In the genomic region with DNA sequence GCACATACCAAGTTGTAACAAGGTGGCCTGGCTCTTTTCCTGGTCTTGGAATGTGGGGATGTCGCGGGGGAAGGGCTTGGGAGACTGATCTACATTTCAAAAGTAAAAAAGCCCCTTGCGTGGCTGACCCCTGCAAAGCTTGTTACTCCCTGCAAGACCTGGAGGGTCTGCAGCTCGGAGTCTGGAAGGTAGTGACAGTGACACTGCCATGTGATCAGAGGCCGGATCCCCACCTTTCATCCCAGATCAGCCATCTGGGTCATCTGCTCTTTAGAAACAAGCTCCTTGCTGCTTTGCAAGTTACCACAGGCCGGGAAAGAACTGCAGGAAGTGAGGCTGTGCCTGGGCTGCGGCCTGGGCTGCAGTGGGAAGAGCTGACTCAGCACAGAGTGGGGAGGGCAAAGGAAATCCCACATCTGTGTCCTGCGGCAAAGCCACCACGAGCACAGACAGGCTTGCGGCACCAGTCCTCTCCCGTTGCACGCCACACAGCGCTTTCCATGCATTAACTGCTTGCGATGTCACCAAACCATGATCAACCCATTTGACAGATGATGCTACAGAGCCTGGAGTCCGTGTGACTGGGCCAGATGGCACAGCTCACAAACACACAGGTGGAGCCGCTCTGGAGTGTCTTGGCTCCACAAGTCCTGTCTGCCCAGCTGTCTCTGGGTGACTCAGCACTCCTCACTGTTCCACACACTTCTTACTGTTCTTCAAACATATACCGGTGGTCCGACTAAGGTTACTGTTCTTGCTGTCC, we compare ENCODE assay signal across 7 cellular contexts.
DNase-seq lines count a peak whose midpoint lies in the region; ATAC-seq and TF ChIP-seq lines count a peak whose summit lies in the region.

No MANE protein-coding gene starts in this region.

- no peak overlapping the region for H2BK120ac ChIP-seq in H9 (ENCODE audit: low read depth, low read length, poor library complexity, severe bottlenecking)

- POLR2A ChIA-PET in MCF 10A (lab: Yijun Ruan, JAX), result interaction anchor here (0.6 to 4.1 kb wide), 18 partner anchors 10 to 365 kb away, joined by 3 to 55 read pairs (median 6); a partner anchor contains a TSS

- CTCF ChIA-PET in MCF 10A (lab: Yijun Ruan, JAX), result interaction anchor here (0.5 to 3.0 kb wide), 8 partner anchors 10 to 100 kb away, joined by 3 to 14 read pairs (median 4); no protein-coding TSS in a partner anchor

- peak overlapping the region; percentile 54 to 89 (median 83) for H3K27ac Mint-ChIP-seq in H9
- H3K27ac Mint-ChIP-seq in MCF 10A (ENCODE audit: low read depth, unreplicated experiment), result peak overlapping the region; percentile 92
- H3K27ac Mint-ChIP-seq in progenitor cell of endocrine pancreas, result no peak overlapping the region

- no peak for TF ChIP-seq EP300 in stomach (IDR thresholded peaks at IDR 0.05)

- no peak overlapping the region for H4K8ac ChIP-seq in H9 (replicated peaks; ENCODE audit: insufficient read length, low read depth, low read length)

- no peak overlapping the region for H3K14ac ChIP-seq in H9 (ENCODE audit: insufficient read depth, low read length)

- no peak overlapping the region for H3T11ph ChIP-seq in H9 (ENCODE audit: low read length)

- H3K27ac ChIP-seq in H9 (ENCODE audit: insufficient read length, low read depth, low read length), result no peak overlapping the region
- H3K27ac ChIP-seq in stomach, result peak overlapping the region in 4 of 5 donors; percentile 69 to 84 (median 70)

- TF ChIP-seq POLR2A in stomach (IDR thresholded peaks at IDR 0.05), result no peak

- H3K4me1 ChIP-seq in H9 (ENCODE audit: insufficient read depth, low read length), result peaks cover 5% of the 10 kb centered on the region; the same call in 1 of the 2 replicates
- peaks cover 30 to 54% (median 45%) of the 10 kb centered on the region in 4 donors for H3K4me1 ChIP-seq in stomach

- intact Hi-C loops in MCF 10A (cut with micrococcal nuclease) (no loop called here), stomach (cut with DNase I; ENCODE audit: low total_unique reads) (no loop called here)

- TF ChIP-seq CTCF in H9 (conservative IDR thresholded peaks at IDR 0.05) (no peak), MCF 10A (IDR thresholded peaks at IDR 0.05; ENCODE audit: unreplicated experiment) (no peak), stomach (IDR thresholded peaks at IDR 0.05) (no peak), progenitor cell of endocrine pancreas (IDR thresholded peaks at IDR 0.05; ENCODE audit: unreplicated experiment) (no peak)

- H2BK15ac ChIP-seq in H9 (ENCODE audit: low read depth, low read length), result no peak overlapping the region

- no peaks in the 10 kb centered on the region for H3K23me2 ChIP-seq in H9 (ENCODE audit: insufficient read length, low read depth, low read length, poor library complexity, severe bottlenecking)

- H3K9me3 ChIP-seq in H9 (ENCODE audit: control insufficient read depth, low read depth, low read length), result no peaks in the 10 kb centered on the region
- H3K9me3 ChIP-seq in stomach, result no peaks in the 10 kb centered on the region

- no peak overlapping the region for H3K23ac ChIP-seq in H9 (ENCODE audit: insufficient read length, low read depth, low read length)

- BruUV-seq in MCF 10A (replicated peaks; lab: Mats Ljungman, UMichigan), result no TSS peak

- H2BK20ac ChIP-seq in H9 (ENCODE audit: low read depth, low read length, poor library complexity, severe bottlenecking), result no peak overlapping the region

- WGBS in H9 (ENCODE audit: extremely low coverage, insufficient read length, low lambda C conversion rate), result no CpG with 5 or more reads among the region's 18 CpGs
- 58 to 81% (median 77%) methylated on average over 17 to 18 of the region's 18 CpGs for WGBS in stomach, 5 donors

- H3K79me2 ChIP-seq in H9 (ENCODE audit: insufficient read depth, low read length), result no peaks in the 10 kb centered on the region

- H3K4me3 ChIP-seq in stomach, result no peak overlapping the region

- no peaks in the 10 kb centered on the region for H4K20me1 ChIP-seq in H9 (ENCODE audit: control insufficient read depth, insufficient read depth, insufficient read length)

- no peak for ATAC-seq in GM18517 (IDR thresholded peaks at IDR 0.05; ENCODE audit: unreplicated experiment)

- no peak overlapping the region for H3K4ac ChIP-seq in H9 (ENCODE audit: low read depth, low read length)

- H2BK5ac ChIP-seq in H9 (ENCODE audit: insufficient read length, low read length), result no peak overlapping the region

- H3K4me2 ChIP-seq in H9 (ENCODE audit: insufficient read depth, insufficient read length, low read length), result no peak overlapping the region

- no peaks in the 10 kb centered on the region for H3K79me1 ChIP-seq in H9 (ENCODE audit: insufficient read depth, low read depth, low read length, poor library complexity, severe bottlenecking)

- no peaks in the 10 kb centered on the region for H3K36me3 Mint-ChIP-seq in H9 (ENCODE audit: insufficient read depth in 1 of 3, low read depth in 3 of 3)
- H3K36me3 Mint-ChIP-seq in MCF 10A (ENCODE audit: insufficient read depth, unreplicated experiment), result peaks cover 17% of the 10 kb centered on the region
- no peaks in the 10 kb centered on the region for H3K36me3 Mint-ChIP-seq in progenitor cell of endocrine pancreas (ENCODE audit: insufficient read depth)

- DNase-seq in H9 (peak; percentile 56), SHP77 treated with DMSO at 0.1 percent for 48 hours (lab: John Stamatoyannopoulos, UW) (peak; percentile 31), MCF 10A (ENCODE audit: unreplicated experiment) (peak; percentile 81), kidney tubule cell (ENCODE audit: low spot score) (peak; percentile 55), stomach (no peak), progenitor cell of endocrine pancreas (ENCODE audit: low spot score, unreplicated experiment) (no peak)

- H3K4me1 Mint-ChIP-seq in H9 (peaks cover 37 to 40% of the 10 kb centered on the region in 2 experiments), MCF 10A (ENCODE audit: insufficient read depth, unreplicated experiment) (peaks cover 38% of the 10 kb centered on the region), progenitor cell of endocrine pancreas (ENCODE audit: low read depth) (peaks cover 15% of the 10 kb centered on the region)

- H3K27me3 Mint-ChIP-seq in H9 (ENCODE audit: low read depth), result peaks cover 1% of the 10 kb centered on the region
- no peaks in the 10 kb centered on the region for H3K27me3 Mint-ChIP-seq in MCF 10A (ENCODE audit: insufficient read depth, unreplicated experiment)
- no peaks in the 10 kb centered on the region for H3K27me3 Mint-ChIP-seq in progenitor cell of endocrine pancreas

- H2BK12ac ChIP-seq in H9 (ENCODE audit: insufficient read length, low read depth, low read length), result no peak overlapping the region

- peak overlapping the region in 1 of 2 experiments; percentile 34; a peak in 1 of 5 replicates for H3K4me3 Mint-ChIP-seq in H9
- H3K4me3 Mint-ChIP-seq in MCF 10A (ENCODE audit: unreplicated experiment), result no peak overlapping the region
- H3K4me3 Mint-ChIP-seq in progenitor cell of endocrine pancreas (ENCODE audit: low read depth), result no peak overlapping the region

- no peak overlapping the region for H4K5ac ChIP-seq in H9 (ENCODE audit: insufficient read length, low read depth, low read length)

- H4K91ac ChIP-seq in H9 (ENCODE audit: insufficient read length, low read depth, low read length), result no peak overlapping the region

- no peak overlapping the region for H2AFZ ChIP-seq in H9 (ENCODE audit: low read length)

- H3K56ac ChIP-seq in H9 (ENCODE audit: insufficient read length, low read depth, low read length), result no peak overlapping the region

- H2AK5ac ChIP-seq in H9 (ENCODE audit: insufficient read length, low read length), result no peak overlapping the region

- H3K27me3 ChIP-seq in H9 (ENCODE audit: insufficient read depth, low read length) (no peaks in the 10 kb centered on the region), stomach (no peaks in the 10 kb centered on the region)

- H3K36me3 ChIP-seq in stomach, result no peaks in the 10 kb centered on the region

- H3K9me3 Mint-ChIP-seq in H9, result 0 out of 5 replicates have a peak, but pooled peaks cover 0 to 1% of the 10 kb centered on the region in 2 experiments
- H3K9me3 Mint-ChIP-seq in MCF 10A (ENCODE audit: unreplicated experiment), result no peaks in the 10 kb centered on the region
- H3K9me3 Mint-ChIP-seq in progenitor cell of endocrine pancreas (ENCODE audit: low read depth), result no peaks in the 10 kb centered on the region

- no peak overlapping the region for H3K18ac ChIP-seq in H9 (ENCODE audit: insufficient read length, low read depth, low read length)

- H3K9ac ChIP-seq in H9 (ENCODE audit: extremely low read depth, insufficient read length, low read length), result no peak overlapping the region

Comparison
In these comparisons a context has a peak if more than half of its experiments do, and no peak if none do; other contexts are left out.
1. DNase-seq: peak in H9 (single experiment), SHP77 treated with DMSO at 0.1 percent for 48 hours (single experiment), MCF 10A (single experiment) and kidney tubule cell (single experiment); none in stomach (single experiment) and progenitor cell of endocrine pancreas (single experiment).